ENCODE assay signal across 1 cellular context in the genomic region with DNA sequence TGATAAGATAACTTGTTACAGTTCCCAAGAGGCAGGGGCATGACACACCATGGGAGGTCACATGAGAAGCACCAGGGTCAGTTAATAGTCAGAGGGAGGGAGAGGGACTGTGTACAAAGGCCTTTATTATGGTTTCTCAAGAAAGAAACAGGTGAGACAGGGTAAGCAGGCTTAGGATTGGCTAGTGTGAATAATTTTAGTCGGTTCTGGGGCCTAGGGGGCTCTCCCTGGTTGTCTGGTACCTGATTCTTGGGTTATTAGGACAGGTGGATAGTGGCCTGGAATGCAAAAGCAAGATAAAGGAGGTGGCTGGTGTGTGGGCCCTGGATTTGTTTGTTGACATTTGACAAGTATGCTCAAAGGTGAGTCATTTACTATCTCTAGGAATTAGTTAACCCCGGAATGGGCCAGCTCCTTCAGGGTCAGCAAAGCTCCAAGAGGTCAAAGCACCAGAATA.
TF ChIP-seq lines count a peak whose summit lies in the region.

No MANE protein-coding gene starts in this region.

TF ChIP-seq in K562, 482 proteins besides CTCF, POLR2A, EP300 and RAD21 (continued from another document and continues in another):
- no peak for TF ChIP-seq ZBTB11 (CRISPR knock-in tag; IDR thresholded peaks at IDR 0.05)
- no peak for TF ChIP-seq CSDE1 (IDR thresholded peaks at IDR 0.05)
- TF ChIP-seq RCOR1 (IDR thresholded peaks at IDR 0.05; ENCODE audit: borderline replicate concordance in 1 of 2, low read depth in 2 of 2, low read length in 2 of 2) = peak in 1 of 2 experiments; percentile 65; a peak in 2 of 4 replicates
- TF ChIP-seq MXI1 (IDR thresholded peaks at IDR 0.05; ENCODE audit: low read depth, low read length) = no peak
- no peak for TF ChIP-seq TCFL5 (CRISPR knock-in tag; conservative IDR thresholded peaks at IDR 0.05)
- TF ChIP-seq PTTG1 (tag; IDR thresholded peaks at IDR 0.05; ENCODE audit: low read depth) = no peak
- TF ChIP-seq ETV1 (tag; conservative IDR thresholded peaks at IDR 0.05; ENCODE audit: low read depth) = no peak
- TF ChIP-seq ZNF586 (CRISPR knock-in tag; conservative IDR thresholded peaks at IDR 0.05) = no peak
- TF ChIP-seq FOXM1 (IDR thresholded peaks at IDR 0.05; ENCODE audit: low read depth) = no peak
- no peak for TF ChIP-seq FOXM1 (CRISPR knock-in tag; IDR thresholded peaks at IDR 0.05; ENCODE audit: low read depth)
- TF ChIP-seq ZNF507 (tag; conservative IDR thresholded peaks at IDR 0.05) = no peak
- TF ChIP-seq KAT2B (IDR thresholded peaks at IDR 0.05; ENCODE audit: low read depth, low read length) = no peak
- no peak for TF ChIP-seq SIN3A (IDR thresholded peaks at IDR 0.05; ENCODE audit: borderline replicate concordance in 2 of 2, control insufficient read depth in 1 of 2, low read depth in 2 of 2, low read length in 2 of 2)
- no peak for TF ChIP-seq ZNF444 (CRISPR knock-in tag; IDR thresholded peaks at IDR 0.05)
- no peak for TF ChIP-seq GABPB2 (CRISPR knock-in tag; conservative IDR thresholded peaks at IDR 0.05)
- TF ChIP-seq NR3C1 (CRISPR knock-in tag; IDR thresholded peaks at IDR 0.05) = no peak
- TF ChIP-seq PHF20 (IDR thresholded peaks at IDR 0.05; ENCODE audit: partially characterized antibody) = no peak
- no peak for TF ChIP-seq NONO (IDR thresholded peaks at IDR 0.05; ENCODE audit: low read depth in 2 of 2, low read length in 1 of 2)
- TF ChIP-seq BRF2 (IDR thresholded peaks at IDR 0.05; ENCODE audit: borderline replicate concordance, insufficient read depth, insufficient read length) = no peak
- TF ChIP-seq FOXK1 (CRISPR knock-in tag; IDR thresholded peaks at IDR 0.05; ENCODE audit: borderline replicate concordance) = no peak
- no peak for TF ChIP-seq MCM7 (IDR thresholded peaks at IDR 0.05)
- TF ChIP-seq FOXP1 (CRISPR knock-in tag; IDR thresholded peaks at IDR 0.05) = no peak
- TF ChIP-seq LCOR (CRISPR knock-in tag; IDR thresholded peaks at IDR 0.05) = no peak
- TF ChIP-seq ZKSCAN8 (CRISPR knock-in tag; IDR thresholded peaks at IDR 0.05) = no peak
- TF ChIP-seq CCNT2 (IDR thresholded peaks at IDR 0.05; ENCODE audit: borderline replicate concordance, extremely low read depth, insufficient read length, low read depth, low read length) = peak; percentile 70
- TF ChIP-seq PURB (CRISPR knock-in tag; IDR thresholded peaks at IDR 0.05; ENCODE audit: low read depth) = no peak
- TF ChIP-seq, protein P1, sequence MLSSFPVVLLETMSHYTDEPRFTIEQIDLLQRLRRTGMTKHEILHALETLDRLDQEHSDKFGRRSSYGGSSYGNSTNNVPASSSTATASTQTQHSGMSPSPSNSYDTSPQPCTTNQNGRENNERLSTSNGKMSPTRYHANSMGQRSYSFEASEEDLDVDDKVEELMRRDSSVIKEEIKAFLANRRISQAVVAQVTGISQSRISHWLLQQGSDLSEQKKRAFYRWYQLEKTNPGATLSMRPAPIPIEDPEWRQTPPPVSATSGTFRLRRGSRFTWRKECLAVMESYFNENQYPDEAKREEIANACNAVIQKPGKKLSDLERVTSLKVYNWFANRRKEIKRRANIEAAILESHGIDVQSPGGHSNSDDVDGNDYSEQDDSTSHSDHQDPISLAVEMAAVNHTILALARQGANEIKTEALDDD (IDR thresholded peaks at IDR 0.05) = peak; percentile 39; the same call in 1 of the 2 replicates
- TF ChIP-seq TOE1 (IDR thresholded peaks at IDR 0.05; ENCODE audit: borderline replicate concordance) = no peak
- TF ChIP-seq TOE1 (CRISPR knock-in tag; IDR thresholded peaks at IDR 0.05; ENCODE audit: borderline replicate concordance, low read depth) = no peak
- no peak for TF ChIP-seq RERE (CRISPR knock-in tag; IDR thresholded peaks at IDR 0.05; ENCODE audit: borderline replicate concordance)
- TF ChIP-seq PML (IDR thresholded peaks at IDR 0.05; ENCODE audit: low read length) = no peak
- no peak for TF ChIP-seq NFXL1 (CRISPR knock-in tag; IDR thresholded peaks at IDR 0.05)
- TF ChIP-seq CBFA2T3 (IDR thresholded peaks at IDR 0.05) = peak; percentile 86
- TF ChIP-seq NRF1 (conservative IDR thresholded peaks at IDR 0.05 in 1 of 2, IDR thresholded peaks at IDR 0.05 in 1 of 2) = 0 out of 4 replicates have a peak, but pooled peaks of 1 of the 2 experiments have one; percentile 18
- no peak for TF ChIP-seq ZBTB5 (IDR thresholded peaks at IDR 0.05)
- no peak for TF ChIP-seq PREB (CRISPR knock-in tag; IDR thresholded peaks at IDR 0.05)
- TF ChIP-seq CCAR2 (IDR thresholded peaks at IDR 0.05; ENCODE audit: low read depth, low read length) = no peak
- TF ChIP-seq ZNF75A (CRISPR knock-in tag; IDR thresholded peaks at IDR 0.05) = no peak
- TF ChIP-seq POLR2AphosphoS2 (IDR thresholded peaks at IDR 0.05; ENCODE audit: low read length) = no peak
- TF ChIP-seq, protein P2, sequence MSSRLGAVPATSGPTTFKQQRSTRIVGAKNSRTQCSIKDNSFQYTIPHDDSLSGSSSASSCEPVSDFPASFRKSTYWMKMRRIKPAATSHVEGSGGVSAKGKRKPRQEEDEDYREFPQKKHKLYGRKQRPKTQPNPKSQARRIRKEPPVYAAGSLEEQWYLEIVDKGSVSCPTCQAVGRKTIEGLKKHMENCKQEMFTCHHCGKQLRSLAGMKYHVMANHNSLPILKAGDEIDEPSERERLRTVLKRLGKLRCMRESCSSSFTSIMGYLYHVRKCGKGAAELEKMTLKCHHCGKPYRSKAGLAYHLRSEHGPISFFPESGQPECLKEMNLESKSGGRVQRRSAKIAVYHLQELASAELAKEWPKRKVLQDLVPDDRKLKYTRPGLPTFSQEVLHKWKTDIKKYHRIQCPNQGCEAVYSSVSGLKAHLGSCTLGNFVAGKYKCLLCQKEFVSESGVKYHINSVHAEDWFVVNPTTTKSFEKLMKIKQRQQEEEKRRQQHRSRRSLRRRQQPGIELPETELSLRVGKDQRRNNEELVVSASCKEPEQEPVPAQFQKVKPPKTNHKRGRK (tag; IDR thresholded peaks at IDR 0.05) = no peak
- TF ChIP-seq, protein P3, sequence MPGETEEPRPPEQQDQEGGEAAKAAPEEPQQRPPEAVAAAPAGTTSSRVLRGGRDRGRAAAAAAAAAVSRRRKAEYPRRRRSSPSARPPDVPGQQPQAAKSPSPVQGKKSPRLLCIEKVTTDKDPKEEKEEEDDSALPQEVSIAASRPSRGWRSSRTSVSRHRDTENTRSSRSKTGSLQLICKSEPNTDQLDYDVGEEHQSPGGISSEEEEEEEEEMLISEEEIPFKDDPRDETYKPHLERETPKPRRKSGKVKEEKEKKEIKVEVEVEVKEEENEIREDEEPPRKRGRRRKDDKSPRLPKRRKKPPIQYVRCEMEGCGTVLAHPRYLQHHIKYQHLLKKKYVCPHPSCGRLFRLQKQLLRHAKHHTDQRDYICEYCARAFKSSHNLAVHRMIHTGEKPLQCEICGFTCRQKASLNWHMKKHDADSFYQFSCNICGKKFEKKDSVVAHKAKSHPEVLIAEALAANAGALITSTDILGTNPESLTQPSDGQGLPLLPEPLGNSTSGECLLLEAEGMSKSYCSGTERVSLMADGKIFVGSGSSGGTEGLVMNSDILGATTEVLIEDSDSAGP (CRISPR knock-in tag; IDR thresholded peaks at IDR 0.05) = no peak
- no peak for TF ChIP-seq MTF1 (CRISPR knock-in tag; IDR thresholded peaks at IDR 0.05; ENCODE audit: borderline replicate concordance)
- TF ChIP-seq ZNF212 (CRISPR knock-in tag; IDR thresholded peaks at IDR 0.05) = no peak
- TF ChIP-seq KLF10 (CRISPR knock-in tag; IDR thresholded peaks at IDR 0.05) = no peak
- no peak for TF ChIP-seq RUNX1 (IDR thresholded peaks at IDR 0.05; ENCODE audit: low read depth)
- TF ChIP-seq ZNF217 (CRISPR knock-in tag; IDR thresholded peaks at IDR 0.05) = no peak
- TF ChIP-seq ZNF121 (CRISPR knock-in tag; conservative IDR thresholded peaks at IDR 0.05) = no peak
- no peak for TF ChIP-seq SUPT5H (IDR thresholded peaks at IDR 0.05)
- TF ChIP-seq PTBP1 (IDR thresholded peaks at IDR 0.05; ENCODE audit: low read depth, low read length) = no peak
